ENCODE assay signal across 11 cellular contexts in the genomic region with DNA sequence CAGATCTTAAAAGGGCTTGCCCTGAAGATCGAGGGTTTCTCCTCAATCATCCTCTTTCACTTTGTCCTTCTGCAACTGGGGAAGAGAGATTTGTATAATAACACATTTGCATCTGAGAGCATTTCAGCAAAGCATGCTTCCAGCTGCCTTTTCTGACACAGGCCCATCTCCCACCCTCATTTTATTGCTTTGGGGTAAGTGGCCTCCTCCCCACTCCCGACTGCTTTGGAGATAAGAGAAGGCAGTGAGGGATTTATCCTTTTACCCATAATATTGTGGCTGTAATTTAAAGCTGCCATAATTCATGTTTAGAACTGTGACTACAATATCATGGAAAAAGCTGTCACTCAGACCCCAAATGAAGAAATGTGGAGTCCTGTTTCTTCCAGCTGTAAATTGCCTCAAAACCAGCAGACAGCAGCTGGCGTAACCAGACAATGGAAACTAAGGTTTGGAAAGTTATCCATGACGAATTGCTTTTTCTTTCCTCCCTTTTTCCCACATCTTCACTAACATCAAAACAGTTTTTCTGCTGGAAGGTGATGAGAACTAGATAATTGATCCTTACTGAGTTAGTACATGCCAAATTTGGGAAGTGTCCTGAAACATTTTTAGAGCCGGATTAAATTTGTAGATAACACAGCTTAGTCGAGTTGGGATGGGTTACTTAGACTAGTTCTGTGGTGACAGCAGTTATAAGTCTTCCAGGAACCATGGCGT.
DNase-seq lines count a peak whose midpoint lies in the region; ATAC-seq, FAIRE-seq and TF ChIP-seq lines count a peak whose summit lies in the region.
"Had no signal": no experiment of that assay in that cellular context is flagged by ENCODE, and none has a peak within 500 bp of the region (broad histone marks: within the 10 kb centered on the region; RNA-seq: fewer than 3 reads in every experiment).

No MANE protein-coding gene starts in this region.

- no peak overlapping the region for H3K27ac ChIP-seq in dorsolateral prefrontal cortex
- H3K27ac ChIP-seq: lower lobe of right lung had no signal

- H3K27me3 Mint-ChIP-seq in activated T-helper 17 cell treated with anti-CD3 and anti-CD28 coated beads, Interleukin-2, amount 50 U/mL, for 72 hours = peaks cover 26% of the 10 kb centered on the region
- H3K27me3 Mint-ChIP-seq: brain had no signal

- ATAC-seq in GM21447 (IDR thresholded peaks at IDR 0.05; ENCODE audit: unreplicated experiment) (peak; percentile 47), HG03103 (IDR thresholded peaks at IDR 0.05; ENCODE audit: low read depth, unreplicated experiment) (peak; percentile 64)
- ATAC-seq in activated T-helper 17 cell treated with anti-CD3 and anti-CD28 coated beads, Interleukin-2, amount 50 U/mL, for 72 hours (replicated peaks) = no peak
- ATAC-seq: lower lobe of right lung had no signal

- H3K9me3 Mint-ChIP-seq in activated T-helper 17 cell treated with anti-CD3 and anti-CD28 coated beads, Interleukin-2, amount 50 U/mL, for 72 hours = no peaks in the 10 kb centered on the region

- no peak overlapping the region for H3K4me3 Mint-ChIP-seq in activated T-helper 17 cell treated with anti-CD3 and anti-CD28 coated beads, Interleukin-2, amount 50 U/mL, for 72 hours
- H3K4me3 Mint-ChIP-seq: brain had no signal

- intact Hi-C loops in dorsolateral prefrontal cortex (cut with DNase I) = no loop called here

- DNase-seq in GM12892 (ENCODE audit: insufficient read length) (no peak), foreskin fibroblast (no peak), NCI-H226 (no peak), dorsolateral prefrontal cortex (no peak), NCI-H524 (lab: John Stamatoyannopoulos, UW) (no peak)
- DNase-seq: lower lobe of right lung had no signal

- no peaks in the 10 kb centered on the region for H3K36me3 Mint-ChIP-seq in activated T-helper 17 cell treated with anti-CD3 and anti-CD28 coated beads, Interleukin-2, amount 50 U/mL, for 72 hours (ENCODE audit: low read depth)
- H3K36me3 Mint-ChIP-seq: CD14-positive monocyte had no signal

- no peak overlapping the region for H3K27ac Mint-ChIP-seq in activated T-helper 17 cell treated with anti-CD3 and anti-CD28 coated beads, Interleukin-2, amount 50 U/mL, for 72 hours

- H3K27me3 ChIP-seq in dorsolateral prefrontal cortex = no peaks in the 10 kb centered on the region

- TF ChIP-seq POLR2A in GM12892 (IDR thresholded peaks at IDR 0.05; ENCODE audit: low read depth, low read length) = no peak

- H3K4me3 ChIP-seq in foreskin fibroblast (ENCODE audit: low read depth in 1 of 2, low read length in 2 of 2) (peak overlapping the region; percentile 9 to 32), dorsolateral prefrontal cortex (no peak overlapping the region)
- H3K4me3 ChIP-seq: lower lobe of right lung had no signal

- H3K4me1 Mint-ChIP-seq in activated T-helper 17 cell treated with anti-CD3 and anti-CD28 coated beads, Interleukin-2, amount 50 U/mL, for 72 hours = no peaks in the 10 kb centered on the region
- H3K4me1 Mint-ChIP-seq: CD14-positive monocyte had no signal

- FAIRE-seq in GM12892 (lab: Jason Lieb, UNC) = peak; percentile 78

- TF ChIP-seq CTCF in foreskin fibroblast (IDR thresholded peaks at IDR 0.05; ENCODE audit: low read depth, low read length) = no peak
- TF ChIP-seq CTCF in dorsolateral prefrontal cortex (IDR thresholded peaks at IDR 0.05 in 54 of 56, conservative IDR thresholded peaks at IDR 0.05 in 2 of 56; ENCODE audit: low read depth in 1 of 56, partially characterized antibody in 56 of 56) = no peak

Comparison
In these comparisons a context has a peak if more than half of its experiments do, and no peak if none do; other contexts are left out.
1. H3K4me3 ChIP-seq: peak in foreskin fibroblast (2 of 2); none in dorsolateral prefrontal cortex (0 of 59).